Comparison of ENCODE assay signal across 11 cellular contexts in the genomic region with DNA sequence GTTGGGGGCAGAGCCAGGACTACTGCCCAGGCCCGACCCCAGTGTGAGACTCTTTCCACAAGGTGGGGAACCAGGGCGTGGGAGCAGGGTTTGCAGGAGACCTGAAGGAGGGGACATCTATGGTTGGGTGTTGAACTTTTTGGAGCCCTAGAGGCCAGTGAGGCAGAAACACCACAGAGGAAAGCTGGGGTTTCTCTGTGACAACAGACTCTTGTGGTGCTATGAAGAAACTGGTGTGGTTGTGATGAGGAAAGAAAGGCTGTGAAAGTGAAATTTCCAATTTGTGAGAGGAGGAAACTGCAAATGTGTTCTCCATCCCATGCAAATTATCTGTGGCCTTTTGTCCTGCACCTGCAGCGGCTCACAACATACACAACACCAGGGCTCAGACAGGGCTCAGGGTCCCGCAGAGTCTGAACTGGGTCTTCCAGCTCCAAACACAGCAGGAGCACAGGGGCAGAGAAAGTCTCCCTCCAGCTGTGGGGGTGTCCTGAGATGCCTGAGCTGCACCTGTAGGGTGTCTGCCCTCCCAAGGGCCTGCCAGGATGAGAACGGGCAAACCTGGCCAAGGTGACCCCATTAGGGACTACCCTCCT. TPM values are rescaled to one million over a fixed set of nuclear protein-coding genes. Genes with fewer than 3 reads are reported as not detected.
DNase-seq lines count a peak whose midpoint lies in the region; ATAC-seq and TF ChIP-seq lines count a peak whose summit lies in the region.
"Had no signal": no experiment of that assay in that cellular context is flagged by ENCODE, and none has a peak within 500 bp of the region (broad histone marks: within the 10 kb centered on the region; RNA-seq: fewer than 3 reads in every experiment).

No MANE protein-coding gene starts in this region.

- H3K4me1 ChIP-seq in BLaER1 (peaks cover 89% of the 10 kb centered on the region), MM.1S (ENCODE audit: low read length) (peaks cover 25% of the 10 kb centered on the region), tibial nerve (no peaks in the 10 kb centered on the region)
- H3K4me1 ChIP-seq: gastroesophageal sphincter had no signal

- no peaks in the 10 kb centered on the region for H3K36me3 Mint-ChIP-seq in HFFc6 (ENCODE audit: low read depth)

- no peak overlapping the region for H3K4me3 Mint-ChIP-seq in HFFc6
- H3K4me3 Mint-ChIP-seq: activated naive CD4-positive, alpha-beta T cell treated with anti-CD3 and anti-CD28 coated beads for 36 hours; neural crest cell had no signal

- ATAC-seq in GM18909 (IDR thresholded peaks at IDR 0.05; ENCODE audit: poor library complexity, unreplicated experiment), result peak; percentile 76
- ATAC-seq in HG02642 (IDR thresholded peaks at IDR 0.05; ENCODE audit: poor library complexity, unreplicated experiment), result peak; percentile 70
- no peak for ATAC-seq in SK-N-SH treated with all-trans-retinoic acid at 6 μM for 48 hours
- ATAC-seq: gastroesophageal sphincter had no signal

- H3K9ac ChIP-seq in BLaER1 (peak overlapping the region; percentile 63), MM.1S (ENCODE audit: low read length) (no peak overlapping the region)

- peak; percentile 76 for DNase-seq in MM.1S
- DNase-seq in tibial nerve (ENCODE audit: low spot score in 2 of 2), result no peak
- no peak for DNase-seq in HFFc6
- DNase-seq in activated gamma-delta T cell treated with Interleukin-2 at 50 U/mL for 16 hours, result no peak
- DNase-seq: activated naive CD4-positive, alpha-beta T cell treated with anti-CD3 and anti-CD28 coated beads for 36 hours had no signal

- H4K20me1 ChIP-seq in BLaER1 (peaks cover 28% of the 10 kb centered on the region), MM.1S (ENCODE audit: insufficient read depth, low read length) (peaks cover 11% of the 10 kb centered on the region; the same call in 1 of the 2 replicates)

- no peak for TF ChIP-seq EP300 in tibial nerve (IDR thresholded peaks at IDR 0.05)

- H3K9me3 Mint-ChIP-seq in HFFc6, result no peaks in the 10 kb centered on the region
- H3K9me3 Mint-ChIP-seq: activated naive CD4-positive, alpha-beta T cell treated with anti-CD3 and anti-CD28 coated beads for 36 hours; neural crest cell had no signal

- H3K4me3 ChIP-seq in BLaER1, result peak overlapping the region; percentile 40
- no peak overlapping the region for H3K4me3 ChIP-seq in MM.1S (ENCODE audit: low read length)
- H3K4me3 ChIP-seq in tibial nerve, result no peak overlapping the region
- H3K4me3 ChIP-seq: gastroesophageal sphincter had no signal

- WGBS in tibial nerve, 2 donors, result 76 to 83% methylated on average over 5 of the region's 5 CpGs

- TF ChIP-seq POLR2A in tibial nerve (IDR thresholded peaks at IDR 0.05), result no peak

- H3K9me3 ChIP-seq in BLaER1 (peaks cover 9% of the 10 kb centered on the region; the same call in 1 of the 2 replicates), MM.1S (replicated peaks; ENCODE audit: insufficient read depth, low read length) (no peaks in the 10 kb centered on the region), tibial nerve (no peaks in the 10 kb centered on the region)
- H3K9me3 ChIP-seq: gastroesophageal sphincter had no signal

- peaks cover 5% of the 10 kb centered on the region; the same call in 1 of the 2 replicates for H3F3A ChIP-seq in MM.1S (ENCODE audit: insufficient read depth, low read length)

- no peak overlapping the region for H3K27ac Mint-ChIP-seq in HFFc6
- H3K27ac Mint-ChIP-seq: activated naive CD4-positive, alpha-beta T cell treated with anti-CD3 and anti-CD28 coated beads for 36 hours had no signal

- H2AFZ ChIP-seq in MM.1S (ENCODE audit: low read length), result no peak overlapping the region

- TF ChIP-seq CTCF in MM.1S (IDR thresholded peaks at IDR 0.05; ENCODE audit: low read length) (peak; percentile 37), tibial nerve (IDR thresholded peaks at IDR 0.05) (no peak), HFFc6 (IDR thresholded peaks at IDR 0.05) (no peak)

- H3K27me3 ChIP-seq in BLaER1 (no peaks in the 10 kb centered on the region), MM.1S (replicated peaks; ENCODE audit: insufficient read depth, low read length) (peaks cover 70% of the 10 kb centered on the region), tibial nerve (no peaks in the 10 kb centered on the region)
- H3K27me3 ChIP-seq: gastroesophageal sphincter had no signal

- no peaks in the 10 kb centered on the region for H3K79me2 ChIP-seq in MM.1S (ENCODE audit: low read length)

- no peaks in the 10 kb centered on the region for H3K9me2 ChIP-seq in MM.1S (replicated peaks; ENCODE audit: insufficient read depth, low read length)

- H3K4me2 ChIP-seq in BLaER1, result peak overlapping the region; percentile 94
- peak overlapping the region; percentile 48; the same call in 1 of the 2 replicates for H3K4me2 ChIP-seq in MM.1S (ENCODE audit: low read depth, low read length)

- H3K27me3 Mint-ChIP-seq in HFFc6 (ENCODE audit: insufficient read depth), result peaks cover 12% of the 10 kb centered on the region

- no peaks in the 10 kb centered on the region; the same call in 1 of the 2 replicates for H3K4me1 Mint-ChIP-seq in HFFc6 (ENCODE audit: low read depth)
- H3K4me1 Mint-ChIP-seq: neural crest cell had no signal

- H3K36me3 ChIP-seq in BLaER1 (no peaks in the 10 kb centered on the region; the same call in 1 of the 2 replicates), MM.1S (replicated peaks; ENCODE audit: insufficient read depth, low read length) (no peaks in the 10 kb centered on the region), tibial nerve (no peaks in the 10 kb centered on the region)
- H3K36me3 ChIP-seq: gastroesophageal sphincter had no signal

- H3K27ac ChIP-seq in BLaER1, result peak overlapping the region; percentile 84
- no peak overlapping the region for H3K27ac ChIP-seq in MM.1S (ENCODE audit: low read length)
- H3K27ac ChIP-seq in tibial nerve, result peak overlapping the region in 1 of 4 donors; percentile 26
- H3K27ac ChIP-seq: gastroesophageal sphincter had no signal

TF ChIP-seq in SK-N-SH treated with all-trans-retinoic acid at 6 μM for 48 hours, 23 proteins besides CTCF, POLR2A, EP300 and RAD21:
- TF ChIP-seq ZNF565 (CRISPR knock-in tag; conservative IDR thresholded peaks at IDR 0.05; ENCODE audit: low read depth) (no peak), ZC3H10 (CRISPR knock-in tag; IDR thresholded peaks at IDR 0.05) (no peak), ARNTL (CRISPR knock-in tag; IDR thresholded peaks at IDR 0.05; ENCODE audit: borderline replicate concordance, low read depth) (no peak), BACH2 (CRISPR knock-in tag; IDR thresholded peaks at IDR 0.05; ENCODE audit: borderline replicate concordance) (no peak), OSR1 (CRISPR knock-in tag; IDR thresholded peaks at IDR 0.05) (no peak), TCF4 (CRISPR knock-in tag; IDR thresholded peaks at IDR 0.05; ENCODE audit: borderline replicate concordance) (no peak), ZFP30 (CRISPR knock-in tag; IDR thresholded peaks at IDR 0.05) (no peak), ZFP3 (CRISPR knock-in tag; IDR thresholded peaks at IDR 0.05) (no peak), ZNF8 (CRISPR knock-in tag; IDR thresholded peaks at IDR 0.05) (no peak), ZNF70 (CRISPR knock-in tag; IDR thresholded peaks at IDR 0.05) (no peak), CSDC2 (CRISPR knock-in tag; IDR thresholded peaks at IDR 0.05) (no peak)
- TF ChIP-seq, protein P1, sequence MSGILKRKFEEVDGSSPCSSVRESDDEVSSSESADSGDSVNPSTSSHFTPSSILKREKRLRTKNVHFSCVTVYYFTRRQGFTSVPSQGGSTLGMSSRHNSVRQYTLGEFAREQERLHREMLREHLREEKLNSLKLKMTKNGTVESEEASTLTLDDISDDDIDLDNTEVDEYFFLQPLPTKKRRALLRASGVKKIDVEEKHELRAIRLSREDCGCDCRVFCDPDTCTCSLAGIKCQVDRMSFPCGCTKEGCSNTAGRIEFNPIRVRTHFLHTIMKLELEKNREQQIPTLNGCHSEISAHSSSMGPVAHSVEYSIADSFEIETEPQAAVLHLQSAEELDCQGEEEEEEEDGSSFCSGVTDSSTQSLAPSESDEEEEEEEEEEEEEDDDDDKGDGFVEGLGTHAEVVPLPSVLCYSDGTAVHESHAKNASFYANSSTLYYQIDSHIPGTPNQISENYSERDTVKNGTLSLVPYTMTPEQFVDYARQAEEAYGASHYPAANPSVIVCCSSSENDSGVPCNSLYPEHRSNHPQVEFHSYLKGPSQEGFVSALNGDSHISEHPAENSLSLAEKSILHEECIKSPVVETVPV (CRISPR knock-in tag; IDR thresholded peaks at IDR 0.05), result no peak
- TF ChIP-seq, protein P2, sequence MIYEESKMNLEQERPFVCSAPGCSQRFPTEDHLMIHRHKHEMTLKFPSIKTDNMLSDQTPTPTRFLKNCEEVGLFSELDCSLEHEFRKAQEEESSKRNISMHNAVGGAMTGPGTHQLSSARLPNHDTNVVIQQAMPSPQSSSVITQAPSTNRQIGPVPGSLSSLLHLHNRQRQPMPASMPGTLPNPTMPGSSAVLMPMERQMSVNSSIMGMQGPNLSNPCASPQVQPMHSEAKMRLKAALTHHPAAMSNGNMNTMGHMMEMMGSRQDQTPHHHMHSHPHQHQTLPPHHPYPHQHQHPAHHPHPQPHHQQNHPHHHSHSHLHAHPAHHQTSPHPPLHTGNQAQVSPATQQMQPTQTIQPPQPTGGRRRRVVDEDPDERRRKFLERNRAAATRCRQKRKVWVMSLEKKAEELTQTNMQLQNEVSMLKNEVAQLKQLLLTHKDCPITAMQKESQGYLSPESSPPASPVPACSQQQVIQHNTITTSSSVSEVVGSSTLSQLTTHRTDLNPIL (CRISPR knock-in tag; IDR thresholded peaks at IDR 0.05; ENCODE audit: low read depth), result no peak
TF ChIP-seq in SK-N-SH treated with all-trans-retinoic acid at 6 μM for 48 hours: peak in this region for 0.

RNA-seq across cellular contexts. Expression of a gene that starts 51.4 kb away (rescaled TPM):
- total RNA-seq in tibial nerve, result 100 to 1,000 TPM; 175 to 250 (median 200) TPM
- 100 to 1,000 TPM; 106 to 116 (median 111) TPM for total RNA-seq in HFFc6 (2021; fragmentation: NEBNext Ultra II Directional; extraction: Animal tissue kit (Norgen Biotek cat#: 25700))
